Comparison of ENCODE assay signal across 1 cellular context in genomic region chr3:147396709-147397046, GRCh38.
TF ChIP-seq lines count a peak whose summit lies in the region.

No MANE protein-coding gene starts in this region.

TF ChIP-seq in GM23338, 12 proteins besides CTCF, POLR2A, EP300 and RAD21 (continued from another document):
- TF ChIP-seq, protein P1, sequence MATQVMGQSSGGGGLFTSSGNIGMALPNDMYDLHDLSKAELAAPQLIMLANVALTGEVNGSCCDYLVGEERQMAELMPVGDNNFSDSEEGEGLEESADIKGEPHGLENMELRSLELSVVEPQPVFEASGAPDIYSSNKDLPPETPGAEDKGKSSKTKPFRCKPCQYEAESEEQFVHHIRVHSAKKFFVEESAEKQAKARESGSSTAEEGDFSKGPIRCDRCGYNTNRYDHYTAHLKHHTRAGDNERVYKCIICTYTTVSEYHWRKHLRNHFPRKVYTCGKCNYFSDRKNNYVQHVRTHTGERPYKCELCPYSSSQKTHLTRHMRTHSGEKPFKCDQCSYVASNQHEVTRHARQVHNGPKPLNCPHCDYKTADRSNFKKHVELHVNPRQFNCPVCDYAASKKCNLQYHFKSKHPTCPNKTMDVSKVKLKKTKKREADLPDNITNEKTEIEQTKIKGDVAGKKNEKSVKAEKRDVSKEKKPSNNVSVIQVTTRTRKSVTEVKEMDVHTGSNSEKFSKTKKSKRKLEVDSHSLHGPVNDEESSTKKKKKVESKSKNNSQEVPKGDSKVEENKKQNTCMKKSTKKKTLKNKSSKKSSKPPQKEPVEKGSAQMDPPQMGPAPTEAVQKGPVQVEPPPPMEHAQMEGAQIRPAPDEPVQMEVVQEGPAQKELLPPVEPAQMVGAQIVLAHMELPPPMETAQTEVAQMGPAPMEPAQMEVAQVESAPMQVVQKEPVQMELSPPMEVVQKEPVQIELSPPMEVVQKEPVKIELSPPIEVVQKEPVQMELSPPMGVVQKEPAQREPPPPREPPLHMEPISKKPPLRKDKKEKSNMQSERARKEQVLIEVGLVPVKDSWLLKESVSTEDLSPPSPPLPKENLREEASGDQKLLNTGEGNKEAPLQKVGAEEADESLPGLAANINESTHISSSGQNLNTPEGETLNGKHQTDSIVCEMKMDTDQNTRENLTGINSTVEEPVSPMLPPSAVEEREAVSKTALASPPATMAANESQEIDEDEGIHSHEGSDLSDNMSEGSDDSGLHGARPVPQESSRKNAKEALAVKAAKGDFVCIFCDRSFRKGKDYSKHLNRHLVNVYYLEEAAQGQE (IDR thresholded peaks at IDR 0.05; ENCODE audit: unreplicated experiment) = no peak
- TF ChIP-seq CREB1 (CRISPR knock-in tag; IDR thresholded peaks at IDR 0.05; ENCODE audit: low read depth) = no peak
TF ChIP-seq in GM23338: peak in this region for 2.
